Comparison of ENCODE assay signal across 16 cellular contexts in the genomic region with DNA sequence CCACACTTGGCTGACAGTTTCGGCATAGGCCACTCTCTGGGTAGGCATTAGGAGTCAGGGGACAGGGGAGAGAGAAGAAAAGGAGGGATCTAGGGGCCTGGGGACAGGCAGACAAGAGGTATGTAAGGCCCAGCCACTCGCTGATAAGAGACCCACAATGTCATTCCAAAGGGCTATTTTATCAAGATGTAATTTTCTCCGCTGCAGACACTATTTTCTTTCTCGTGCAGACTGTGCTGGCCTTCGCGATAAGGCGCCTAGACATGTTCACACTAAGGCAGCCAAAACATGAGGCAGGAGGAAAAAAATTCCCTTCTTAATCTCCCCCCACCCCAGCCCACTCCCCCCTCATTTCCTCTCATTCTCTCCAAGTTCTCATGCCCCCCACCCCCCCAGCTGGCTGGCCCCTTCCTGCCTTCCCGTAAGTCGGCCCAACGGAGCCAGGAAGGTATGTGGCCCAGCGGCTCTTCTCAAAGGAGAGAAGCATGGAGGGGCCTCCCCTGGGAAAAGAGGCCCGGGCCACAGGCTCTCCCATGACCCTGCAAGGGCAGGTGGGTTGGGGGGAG. TPM values are rescaled to one million over a fixed set of nuclear protein-coding genes. Genes with fewer than 3 reads are reported as not detected.
A peak's percentile ranks its signal among the peaks of the same experiment; 100 is the strongest.
DNase-seq lines count a peak whose midpoint lies in the region; ATAC-seq, FAIRE-seq and TF ChIP-seq lines count a peak whose summit lies in the region.
"Had no signal": no experiment of that assay in that cellular context is flagged by ENCODE, and none has a peak within 500 bp of the region (broad histone marks: within the 10 kb centered on the region; RNA-seq: fewer than 3 reads in every experiment).

No MANE protein-coding gene starts in this region.

- peak overlapping the region; percentile 44; the same call in 1 of the 2 replicates for H3K27ac ChIP-seq in SJCRH30
- peak overlapping the region; percentile 66 to 88 for H3K27ac ChIP-seq in coronary artery
- no peak overlapping the region for H3K27ac ChIP-seq in HepG2 (ENCODE audit: extremely low read length, insufficient read depth, low read length)
- H3K27ac ChIP-seq in skeletal muscle tissue (ENCODE audit: low read depth, low read length) = peak overlapping the region; percentile 72
- H3K27ac ChIP-seq: neutrophil, vagina had no signal

- no peak overlapping the region for H3K9ac ChIP-seq in HepG2 (ENCODE audit: insufficient read depth, low read depth, low read length)
- H3K9ac ChIP-seq in skeletal muscle tissue (ENCODE audit: low read depth in 1 of 3, low read length in 3 of 3) = no peak overlapping the region

- DNase-seq in SJCRH30 (peak; percentile 39 to 57), coronary artery (ENCODE audit: low spot score) (no peak), HepG2 (ENCODE audit: low spot score) (no peak), lower leg skin (ENCODE audit: low spot score in 2 of 2) (no peak), midbrain (lab: John Stamatoyannopoulos, UW) (no peak)
- no peak for DNase-seq in activated CD8-positive, alpha-beta T cell treated with anti-CD3 and anti-CD28 coated beads for 36 hours
- DNase-seq in stimulated activated CD4-positive, alpha-beta T cell treated with anti-CD3 and anti-CD28 coated beads, Interleukin-2, amount 100 ng/mL, for 24 hours = no peak
- DNase-seq: activated CD8-positive, alpha-beta memory T cell treated with anti-CD3 and anti-CD28 coated beads, Interleukin-2, amount 50 U/mL, for 4 hours; EL; stimulated activated CD8-positive, alpha-beta memory T cell treated with anti-CD3 and anti-CD28 coated beads, Interleukin-4, amount 100 ng/mL, for 48 hours had no signal

- H3K9me3 Mint-ChIP-seq in activated CD8-positive, alpha-beta T cell treated with anti-CD3 and anti-CD28 coated beads for 36 hours = no peaks in the 10 kb centered on the region
- H3K9me3 Mint-ChIP-seq: activated naive CD4-positive, alpha-beta T cell treated with anti-CD3 and anti-CD28 coated beads, Interleukin-2, amount 50 U/mL, for 24 hours had no signal

- no peak overlapping the region for H3K4me2 ChIP-seq in HepG2 (ENCODE audit: low read depth, low read length)

- BruUV-seq in HepG2 (replicated peaks; lab: Mats Ljungman, UMichigan) = no TSS peak

- H3K9me3 ChIP-seq in SJCRH30 (replicated peaks) (no peaks in the 10 kb centered on the region), HepG2 (ENCODE audit: low read length) (no peaks in the 10 kb centered on the region), skeletal muscle tissue (ENCODE audit: control insufficient read depth in 3 of 3, low read length in 3 of 3) (no peaks in the 10 kb centered on the region)
- H3K9me3 ChIP-seq: neutrophil, vagina had no signal

- no peak for TF ChIP-seq EP300 in HepG2 (IDR thresholded peaks at IDR 0.05; ENCODE audit: low read depth in 2 of 2, low read length in 2 of 2)
- TF ChIP-seq EP300 in HepG2 (CRISPR knock-in tag; IDR thresholded peaks at IDR 0.05; ENCODE audit: borderline replicate concordance) = no peak

- H2AFZ ChIP-seq in HepG2 (ENCODE audit: low read length) = no peak overlapping the region

- in situ Hi-C loops in HepG2 (cut with HindIII; ENCODE audit: extremely low pct_ligation_motif_present, low pct_unique_long_range_greater_than_20kb) = no loop called here

- TF ChIP-seq POLR2A in HepG2 (IDR thresholded peaks at IDR 0.05; ENCODE audit: insufficient read depth in 1 of 2, low read depth in 2 of 2, low read length in 2 of 2) (no peak), lower leg skin (IDR thresholded peaks at IDR 0.05) (no peak)

- CTCF ChIA-PET in HepG2 (lab: Yijun Ruan, JAX; ENCODE audit: low intra/inter-chr PET ratio, low total read pairs) = no interaction called here
- CTCF ChIA-PET in activated CD8-positive, alpha-beta T cell treated with anti-CD3 and anti-CD28 coated beads for 36 hours (lab: Charles Lee) = no interaction called here

- POLR2A ChIA-PET in HepG2 (lab: Yijun Ruan, JAX) = no interaction called here
- POLR2A ChIA-PET in activated CD8-positive, alpha-beta T cell treated with anti-CD3 and anti-CD28 coated beads for 36 hours (lab: Charles Lee) = no interaction called here

- H3K4me3 Mint-ChIP-seq in activated CD8-positive, alpha-beta T cell treated with anti-CD3 and anti-CD28 coated beads for 36 hours = no peak overlapping the region
- H3K4me3 Mint-ChIP-seq: activated naive CD4-positive, alpha-beta T cell treated with anti-CD3 and anti-CD28 coated beads, Interleukin-2, amount 50 U/mL, for 24 hours had no signal

- no peaks in the 10 kb centered on the region for H3K27me3 Mint-ChIP-seq in activated CD8-positive, alpha-beta T cell treated with anti-CD3 and anti-CD28 coated beads for 36 hours
- H3K27me3 Mint-ChIP-seq: activated naive CD4-positive, alpha-beta T cell treated with anti-CD3 and anti-CD28 coated beads, Interleukin-2, amount 50 U/mL, for 24 hours had no signal

- no peaks in the 10 kb centered on the region for H3K27me3 ChIP-seq in SJCRH30
- peaks cover 5 to 57% of the 10 kb centered on the region in 2 experiments; a peak in 4 of 5 replicates for H3K27me3 ChIP-seq in HepG2 (ENCODE audit: control insufficient read depth in 1 of 2, insufficient read depth in 2 of 2, low read length in 2 of 2)
- H3K27me3 ChIP-seq in skeletal muscle tissue (ENCODE audit: control insufficient read depth in 3 of 3, insufficient read depth in 3 of 3, low read length in 3 of 3) = no peaks in the 10 kb centered on the region
- H3K27me3 ChIP-seq: vagina had no signal

- H4K20me1 ChIP-seq in HepG2 (ENCODE audit: insufficient read depth, low read length) = no peaks in the 10 kb centered on the region

- ATAC-seq in HepG2 = no peak
- ATAC-seq in activated CD8-positive, alpha-beta T cell treated with anti-CD3 and anti-CD28 coated beads for 36 hours = no peak

- no peaks in the 10 kb centered on the region for H3K4me1 Mint-ChIP-seq in activated CD8-positive, alpha-beta T cell treated with anti-CD3 and anti-CD28 coated beads for 36 hours (ENCODE audit: low read depth)
- H3K4me1 Mint-ChIP-seq: activated naive CD4-positive, alpha-beta T cell treated with anti-CD3 and anti-CD28 coated beads, Interleukin-2, amount 50 U/mL, for 24 hours had no signal

- TF ChIP-seq CTCF in coronary artery (IDR thresholded peaks at IDR 0.05) = no peak
- no peak for TF ChIP-seq CTCF in HepG2 (CRISPR knock-in tag; IDR thresholded peaks at IDR 0.05)
- no peak for TF ChIP-seq CTCF in activated CD8-positive, alpha-beta T cell treated with anti-CD3 and anti-CD28 coated beads for 36 hours (IDR thresholded peaks at IDR 0.05)
- no peak for TF ChIP-seq CTCF in lower leg skin (IDR thresholded peaks at IDR 0.05)

- TF ChIP-seq RAD21 in HepG2 (CRISPR knock-in tag; IDR thresholded peaks at IDR 0.05) = no peak

- H3K4me3 ChIP-seq in SJCRH30 = no peak overlapping the region
- H3K4me3 ChIP-seq in coronary artery = no peak overlapping the region
- no peak overlapping the region for H3K4me3 ChIP-seq in HepG2 (replicated peaks in 1 of 3; ENCODE audit: insufficient read depth in 1 of 3, low read depth in 2 of 3, low read length in 3 of 3)
- H3K4me3 ChIP-seq in skeletal muscle tissue (ENCODE audit: low read length in 3 of 3) = no peak overlapping the region
- no peak overlapping the region for H3K4me3 ChIP-seq in lower leg skin (ENCODE audit: low read depth, poor library complexity, severe bottlenecking)
- H3K4me3 ChIP-seq: vagina had no signal

- no peaks in the 10 kb centered on the region for H3K79me2 ChIP-seq in HepG2 (ENCODE audit: insufficient read depth, low read length)

- peaks cover 64% of the 10 kb centered on the region for H3K4me1 ChIP-seq in SJCRH30
- peaks cover 18% of the 10 kb centered on the region for H3K4me1 ChIP-seq in HepG2 (ENCODE audit: insufficient read depth, low read length)
- H3K4me1 ChIP-seq in skeletal muscle tissue (ENCODE audit: control insufficient read depth in 3 of 3, insufficient read depth in 3 of 3, low read length in 3 of 3) = peaks cover 48 to 67% (median 67%) of the 10 kb centered on the region in 3 donors

- no peaks in the 10 kb centered on the region for H3K36me3 Mint-ChIP-seq in activated CD8-positive, alpha-beta T cell treated with anti-CD3 and anti-CD28 coated beads for 36 hours (ENCODE audit: low read depth)
- H3K36me3 Mint-ChIP-seq: activated naive CD4-positive, alpha-beta T cell treated with anti-CD3 and anti-CD28 coated beads, Interleukin-2, amount 50 U/mL, for 24 hours had no signal

- no peak overlapping the region for H3K27ac Mint-ChIP-seq in activated CD8-positive, alpha-beta T cell treated with anti-CD3 and anti-CD28 coated beads for 36 hours
- H3K27ac Mint-ChIP-seq: activated naive CD4-positive, alpha-beta T cell treated with anti-CD3 and anti-CD28 coated beads, Interleukin-2, amount 50 U/mL, for 24 hours had no signal

- intact Hi-C loops in HepG2 (cut with micrococcal nuclease; ENCODE audit: unreplicated experiment) (no loop called here), lower leg skin (cut with DNase I; ENCODE audit: low total_unique reads) (no loop called here)
- intact Hi-C loops in activated CD8-positive, alpha-beta T cell treated with anti-CD3 and anti-CD28 coated beads for 36 hours (cut with micrococcal nuclease) = no loop called here

- H3K36me3 ChIP-seq in SJCRH30 (no peaks in the 10 kb centered on the region), HepG2 (replicated peaks in 1 of 2; ENCODE audit: control insufficient read depth in 1 of 2, insufficient read depth in 2 of 2, low read length in 2 of 2) (no peaks in the 10 kb centered on the region), skeletal muscle tissue (ENCODE audit: control insufficient read depth in 3 of 3, insufficient read depth in 3 of 3, low read length in 3 of 3) (no peaks in the 10 kb centered on the region)
- H3K36me3 ChIP-seq: neutrophil, vagina had no signal

- WGBS in HepG2 (ENCODE audit: low lambda C conversion rate) = 26% methylated on average over 12 of the region's 12 CpGs
- WGBS in lower leg skin, 2 donors = 64 to 66% methylated on average over 12 of the region's 12 CpGs

- no peak for FAIRE-seq in HepG2 (lab: Jason Lieb, UNC)
- FAIRE-seq: GM12892, keratinocyte had no signal

RNA-seq across cellular contexts. Expression of gene SYNPO, which starts 44.9 kb away (rescaled TPM):
- total RNA-seq in SJCRH30 (2014; rRNA removed; shearing (Covaris generic)) = 2.3 and 3.2 TPM in 2 replicates
- total RNA-seq in HepG2 (2016; rRNA removed; fragmentation: Illumina TruSeq; extraction: Trizol) (0.09 and 0.22 TPM in 2 replicates), skeletal muscle tissue (6.3 TPM), lower leg skin (1 to 10 TPM; 3.8 to 8.5 (median 4.2) TPM)
- total RNA-seq in HepG2 (2016; cell fraction: cytosol; rRNA removed; fragmentation: Illumina TruSeq; extraction: Trizol; ENCODE audit: low read depth) = under 0.01 TPM in 1 of 2 replicates, not detected in the other
- 0.04 and 0.09 TPM in 2 replicates for total RNA-seq in HepG2 (2016; cell fraction: insoluble cytoplasmic fraction; rRNA removed; fragmentation: Illumina TruSeq; extraction: Trizol)
- total RNA-seq in HepG2 (2016; cell fraction: membrane; rRNA removed; fragmentation: Illumina TruSeq; extraction: Trizol) = 0.10 and 0.12 TPM in 2 replicates
- 0.16 and 0.25 TPM in 2 replicates for total RNA-seq in HepG2 (2016; cell fraction: nucleus; rRNA removed; fragmentation: Illumina TruSeq; extraction: Trizol)
- 0.05 and 0.30 TPM in 2 replicates for polyA plus RNA-seq in HepG2 (2011; rRNA removed)
- 0.04 and 0.07 TPM in 2 replicates for polyA plus RNA-seq in HepG2 (2011; cell fraction: cytosol; rRNA removed)
- 0.33 and 0.42 TPM in 2 replicates for polyA plus RNA-seq in HepG2 (2011; cell fraction: nucleus; rRNA removed)
- 0.07 and 0.19 TPM in 2 replicates for polyA plus RNA-seq in HepG2 (2012)
- 0.02 and 0.03 TPM in 2 replicates for polyA plus RNA-seq in HepG2 (2016; cell fraction: cytosol; fragmentation: Illumina TruSeq; extraction: Trizol; ENCODE audit: low read depth)
- polyA plus RNA-seq in HepG2 (2016; cell fraction: insoluble cytoplasmic fraction; fragmentation: Illumina TruSeq; extraction: Trizol; ENCODE audit: low read depth) = 0.15 and 0.20 TPM in 2 replicates
- 0.03 and 0.05 TPM in 2 replicates for polyA plus RNA-seq in HepG2 (2016; cell fraction: membrane; fragmentation: Illumina TruSeq; extraction: Trizol; ENCODE audit: low read depth)
- polyA plus RNA-seq in HepG2 (2016; cell fraction: nucleus; fragmentation: Illumina TruSeq; extraction: Trizol; ENCODE audit: insufficient read depth, low read depth) = 0.30 and 0.49 TPM in 2 replicates
- 0.46 and 18.5 TPM in 2 replicates for polyA minus RNA-seq in HepG2 (2011; rRNA and poly(A)+ RNA removed; ENCODE audit: low replicate concordance)
- polyA minus RNA-seq in HepG2 (2011; cell fraction: cytosol; rRNA and poly(A)+ RNA removed) = 0.30 and 0.70 TPM in 2 replicates
- polyA minus RNA-seq in HepG2 (2011; cell fraction: nucleus; rRNA and poly(A)+ RNA removed) = 0.39 and 0.62 TPM in 2 replicates
- under 1 TPM; 0.18 to 0.22 TPM for total RNA-seq in activated CD8-positive, alpha-beta T cell treated with anti-CD3 and anti-CD28 coated beads for 36 hours

Comparison
In these comparisons a context has a peak if more than half of its experiments do, and no peak if none do; other contexts are left out.
1. DNase-seq: peak in SJCRH30 (2 of 2); none in coronary artery (single experiment), HepG2 (single experiment), activated CD8-positive, alpha-beta T cell treated with anti-CD3 and anti-CD28 coated beads for 36 hours (single experiment), stimulated activated CD4-positive, alpha-beta T cell treated with anti-CD3 and anti-CD28 coated beads, Interleukin-2, amount 100 ng/mL, for 24 hours (0 of 2), lower leg skin (0 of 2) and midbrain (single experiment).